ENCODE assay signal across 15 cellular contexts in the genomic region with DNA sequence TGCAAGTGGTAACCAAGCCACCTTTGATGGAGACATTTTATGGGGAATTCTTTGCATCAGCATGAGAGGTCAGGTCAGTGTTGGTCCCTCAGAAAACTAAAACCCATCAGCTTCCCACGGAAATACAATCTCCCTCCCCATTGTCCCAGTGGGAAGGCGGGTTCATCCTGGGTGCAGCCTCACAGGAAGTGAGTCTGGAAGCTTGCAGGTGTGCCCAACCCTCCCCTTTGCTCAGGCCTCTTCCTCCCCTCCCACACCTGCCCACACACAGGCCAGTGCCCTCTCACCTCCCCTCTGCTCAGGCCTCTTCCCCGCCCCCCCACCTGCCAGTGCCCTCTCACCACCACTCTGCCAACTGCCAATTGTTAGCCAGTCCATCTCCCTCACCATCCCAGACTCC.
DNase-seq lines count a peak whose midpoint lies in the region; ATAC-seq, FAIRE-seq and TF ChIP-seq lines count a peak whose summit lies in the region.
"Had no signal": no experiment of that assay in that cellular context is flagged by ENCODE, and none has a peak within 500 bp of the region (broad histone marks: within the 10 kb centered on the region; RNA-seq: fewer than 3 reads in every experiment).

No MANE protein-coding gene starts in this region.

- no peaks in the 10 kb centered on the region for H3K36me3 ChIP-seq in colonic mucosa

- H3K4me3 ChIP-seq in colonic mucosa = no peak overlapping the region

- TF ChIP-seq CTCF in CD14-positive monocyte (IDR thresholded peaks at IDR 0.05) (no peak), colonic mucosa (IDR thresholded peaks at IDR 0.05) (no peak), mesothelial cell of epicardium (IDR thresholded peaks at IDR 0.05; ENCODE audit: unreplicated experiment) (no peak), HFFc6 (IDR thresholded peaks at IDR 0.05) (no peak)

- intact Hi-C loops in CD14-positive monocyte (cut with micrococcal nuclease) = no loop called here
- intact Hi-C loops in colonic mucosa (cut with DNase I) = no loop called here

- H3K9me3 Mint-ChIP-seq in CD14-positive monocyte (peaks cover 2 to 14% (median 8%) of the 10 kb centered on the region in 7 donors), mesothelial cell of epicardium (peaks cover 26% of the 10 kb centered on the region), HFFc6 (peaks cover 21% of the 10 kb centered on the region)
- H3K9me3 Mint-ChIP-seq in effector memory CD8-positive, alpha-beta T cell = peaks cover 8 to 24% of the 10 kb centered on the region in 2 donors

- no peak overlapping the region for H3K4me3 Mint-ChIP-seq in CD14-positive monocyte
- H3K4me3 Mint-ChIP-seq in mesothelial cell of epicardium = no peak overlapping the region
- no peak overlapping the region for H3K4me3 Mint-ChIP-seq in HFFc6
- H3K4me3 Mint-ChIP-seq in effector memory CD8-positive, alpha-beta T cell = no peak overlapping the region
- H3K4me3 Mint-ChIP-seq: CD4-positive, alpha-beta T cell had no signal

- no peak for ATAC-seq in effector memory CD8-positive, alpha-beta T cell (replicated peaks)

- no peak overlapping the region for H3K9ac ChIP-seq in colonic mucosa (ENCODE audit: low read depth in 2 of 2, low read length in 2 of 2)

- DNase-seq in CD14-positive monocyte (ENCODE audit: low spot score) = no peak
- DNase-seq in colonic mucosa = no peak
- DNase-seq in mesothelial cell of epicardium (ENCODE audit: low spot score in 2 of 2, unreplicated experiment in 2 of 2) = no peak
- DNase-seq in urothelium cell line (ENCODE audit: low spot score) = no peak
- DNase-seq in NCI-H2171 treated with DMSO at 0.1 percent for 48 hours (lab: John Stamatoyannopoulos, UW) = no peak
- no peak for DNase-seq in HFFc6
- DNase-seq in effector memory CD8-positive, alpha-beta T cell = no peak
- DNase-seq: CD4-positive, alpha-beta T cell; DMS 273 treated with DMSO at 0.1 percent for 48 hours; DMS79; EL; HCEC 1CT; IMR-90 had no signal

- H3K27me3 Mint-ChIP-seq in CD14-positive monocyte (ENCODE audit: low read depth in 3 of 3) (peaks cover 16 to 30% (median 20%) of the 10 kb centered on the region in 3 donors), mesothelial cell of epicardium (ENCODE audit: low read depth) (no peaks in the 10 kb centered on the region), HFFc6 (ENCODE audit: insufficient read depth) (no peaks in the 10 kb centered on the region; the same call in 1 of the 2 replicates)
- H3K27me3 Mint-ChIP-seq in effector memory CD8-positive, alpha-beta T cell = peaks cover 52 to 57% of the 10 kb centered on the region in 2 donors

- H3K36me3 Mint-ChIP-seq in CD14-positive monocyte (no peaks in the 10 kb centered on the region), mesothelial cell of epicardium (peaks cover 29% of the 10 kb centered on the region), HFFc6 (ENCODE audit: low read depth) (no peaks in the 10 kb centered on the region)
- H3K36me3 Mint-ChIP-seq in effector memory CD8-positive, alpha-beta T cell (ENCODE audit: insufficient read depth) = no peaks in the 10 kb centered on the region

- H3K4me1 Mint-ChIP-seq in CD14-positive monocyte (peaks cover 27% of the 10 kb centered on the region), mesothelial cell of epicardium (peaks cover 52% of the 10 kb centered on the region), HFFc6 (ENCODE audit: low read depth) (no peaks in the 10 kb centered on the region)
- H3K4me1 Mint-ChIP-seq in effector memory CD8-positive, alpha-beta T cell (ENCODE audit: low read depth in 2 of 2) = no peaks in the 10 kb centered on the region

- H3K27me3 ChIP-seq in colonic mucosa = no peaks in the 10 kb centered on the region

- H3K27ac ChIP-seq in colonic mucosa = peak overlapping the region; percentile 50

- peaks cover 4% of the 10 kb centered on the region for H3K4me1 ChIP-seq in colonic mucosa

- no peaks in the 10 kb centered on the region for H3K9me3 ChIP-seq in colonic mucosa

- peak overlapping the region; percentile 72 to 94 (median 86) for H3K27ac Mint-ChIP-seq in CD14-positive monocyte
- peak overlapping the region; percentile 85 for H3K27ac Mint-ChIP-seq in mesothelial cell of epicardium
- no peak overlapping the region for H3K27ac Mint-ChIP-seq in HFFc6
- no peak overlapping the region for H3K27ac Mint-ChIP-seq in effector memory CD8-positive, alpha-beta T cell
- H3K27ac Mint-ChIP-seq: CD4-positive, alpha-beta T cell had no signal

- FAIRE-seq in urothelium cell line (lab: Jason Lieb, UNC) = peak; percentile 42
- FAIRE-seq: A204.1, G401.6 had no signal

Comparison
In these comparisons a context has a peak if more than half of its experiments do, and no peak if none do; other contexts are left out.
1. H3K27ac Mint-ChIP-seq: peak in CD14-positive monocyte (7 of 7) and mesothelial cell of epicardium (single experiment); none in HFFc6 (single experiment) and effector memory CD8-positive, alpha-beta T cell (0 of 2).